Comparison of ENCODE assay signal across 1 cellular context in genomic region chr19:33241530-33242101, GRCh38.
TF ChIP-seq lines count a peak whose summit lies in the region.

No MANE protein-coding gene starts in this region.

TF ChIP-seq in GM12878, 131 proteins besides CTCF, POLR2A, EP300 and RAD21 (continued from another document):
- TF ChIP-seq ZBTB4 (CRISPR knock-in tag; IDR thresholded peaks at IDR 0.05) (no peak), SIX5 (IDR thresholded peaks at IDR 0.05; ENCODE audit: low read depth, low read length, severe bottlenecking) (no peak), SMC3 (IDR thresholded peaks at IDR 0.05; ENCODE audit: borderline replicate concordance, low read length) (peak; percentile 60), FOS (IDR thresholded peaks at IDR 0.05; ENCODE audit: borderline replicate concordance, extremely low read depth, insufficient read length) (no peak), POU2F2 (IDR thresholded peaks at IDR 0.05; ENCODE audit: borderline replicate concordance, low read depth, low read length) (no peak), EGR1 (IDR thresholded peaks at IDR 0.05; ENCODE audit: borderline replicate concordance in 1 of 2, low read depth in 2 of 2, low read length in 2 of 2) (peak in 1 of 2 experiments; percentile 56; a peak in 2 of 3 replicates), SUPT20H (IDR thresholded peaks at IDR 0.05; ENCODE audit: borderline replicate concordance, control insufficient read depth, low read depth, low read length) (no peak), POLR2AphosphoS5 (IDR thresholded peaks at IDR 0.05; ENCODE audit: low read length) (no peak)
- TF ChIP-seq, protein P1, sequence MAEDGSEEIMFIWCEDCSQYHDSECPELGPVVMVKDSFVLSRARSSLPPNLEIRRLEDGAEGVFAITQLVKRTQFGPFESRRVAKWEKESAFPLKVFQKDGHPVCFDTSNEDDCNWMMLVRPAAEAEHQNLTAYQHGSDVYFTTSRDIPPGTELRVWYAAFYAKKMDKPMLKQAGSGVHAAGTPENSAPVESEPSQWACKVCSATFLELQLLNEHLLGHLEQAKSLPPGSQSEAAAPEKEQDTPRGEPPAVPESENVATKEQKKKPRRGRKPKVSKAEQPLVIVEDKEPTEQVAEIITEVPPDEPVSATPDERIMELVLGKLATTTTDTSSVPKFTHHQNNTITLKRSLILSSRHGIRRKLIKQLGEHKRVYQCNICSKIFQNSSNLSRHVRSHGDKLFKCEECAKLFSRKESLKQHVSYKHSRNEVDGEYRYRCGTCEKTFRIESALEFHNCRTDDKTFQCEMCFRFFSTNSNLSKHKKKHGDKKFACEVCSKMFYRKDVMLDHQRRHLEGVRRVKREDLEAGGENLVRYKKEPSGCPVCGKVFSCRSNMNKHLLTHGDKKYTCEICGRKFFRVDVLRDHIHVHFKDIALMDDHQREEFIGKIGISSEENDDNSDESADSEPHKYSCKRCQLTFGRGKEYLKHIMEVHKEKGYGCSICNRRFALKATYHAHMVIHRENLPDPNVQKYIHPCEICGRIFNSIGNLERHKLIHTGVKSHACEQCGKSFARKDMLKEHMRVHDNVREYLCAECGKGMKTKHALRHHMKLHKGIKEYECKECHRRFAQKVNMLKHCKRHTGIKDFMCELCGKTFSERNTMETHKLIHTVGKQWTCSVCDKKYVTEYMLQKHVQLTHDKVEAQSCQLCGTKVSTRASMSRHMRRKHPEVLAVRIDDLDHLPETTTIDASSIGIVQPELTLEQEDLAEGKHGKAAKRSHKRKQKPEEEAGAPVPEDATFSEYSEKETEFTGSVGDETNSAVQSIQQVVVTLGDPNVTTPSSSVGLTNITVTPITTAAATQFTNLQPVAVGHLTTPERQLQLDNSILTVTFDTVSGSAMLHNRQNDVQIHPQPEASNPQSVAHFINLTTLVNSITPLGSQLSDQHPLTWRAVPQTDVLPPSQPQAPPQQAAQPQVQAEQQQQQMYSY (CRISPR knock-in tag; IDR thresholded peaks at IDR 0.05), result no peak
- TF ChIP-seq, protein P2, sequence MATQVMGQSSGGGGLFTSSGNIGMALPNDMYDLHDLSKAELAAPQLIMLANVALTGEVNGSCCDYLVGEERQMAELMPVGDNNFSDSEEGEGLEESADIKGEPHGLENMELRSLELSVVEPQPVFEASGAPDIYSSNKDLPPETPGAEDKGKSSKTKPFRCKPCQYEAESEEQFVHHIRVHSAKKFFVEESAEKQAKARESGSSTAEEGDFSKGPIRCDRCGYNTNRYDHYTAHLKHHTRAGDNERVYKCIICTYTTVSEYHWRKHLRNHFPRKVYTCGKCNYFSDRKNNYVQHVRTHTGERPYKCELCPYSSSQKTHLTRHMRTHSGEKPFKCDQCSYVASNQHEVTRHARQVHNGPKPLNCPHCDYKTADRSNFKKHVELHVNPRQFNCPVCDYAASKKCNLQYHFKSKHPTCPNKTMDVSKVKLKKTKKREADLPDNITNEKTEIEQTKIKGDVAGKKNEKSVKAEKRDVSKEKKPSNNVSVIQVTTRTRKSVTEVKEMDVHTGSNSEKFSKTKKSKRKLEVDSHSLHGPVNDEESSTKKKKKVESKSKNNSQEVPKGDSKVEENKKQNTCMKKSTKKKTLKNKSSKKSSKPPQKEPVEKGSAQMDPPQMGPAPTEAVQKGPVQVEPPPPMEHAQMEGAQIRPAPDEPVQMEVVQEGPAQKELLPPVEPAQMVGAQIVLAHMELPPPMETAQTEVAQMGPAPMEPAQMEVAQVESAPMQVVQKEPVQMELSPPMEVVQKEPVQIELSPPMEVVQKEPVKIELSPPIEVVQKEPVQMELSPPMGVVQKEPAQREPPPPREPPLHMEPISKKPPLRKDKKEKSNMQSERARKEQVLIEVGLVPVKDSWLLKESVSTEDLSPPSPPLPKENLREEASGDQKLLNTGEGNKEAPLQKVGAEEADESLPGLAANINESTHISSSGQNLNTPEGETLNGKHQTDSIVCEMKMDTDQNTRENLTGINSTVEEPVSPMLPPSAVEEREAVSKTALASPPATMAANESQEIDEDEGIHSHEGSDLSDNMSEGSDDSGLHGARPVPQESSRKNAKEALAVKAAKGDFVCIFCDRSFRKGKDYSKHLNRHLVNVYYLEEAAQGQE (IDR thresholded peaks at IDR 0.05; ENCODE audit: low read depth, low read length), result no peak
TF ChIP-seq in GM12878: peak in this region for 2.
